In the genomic region with DNA sequence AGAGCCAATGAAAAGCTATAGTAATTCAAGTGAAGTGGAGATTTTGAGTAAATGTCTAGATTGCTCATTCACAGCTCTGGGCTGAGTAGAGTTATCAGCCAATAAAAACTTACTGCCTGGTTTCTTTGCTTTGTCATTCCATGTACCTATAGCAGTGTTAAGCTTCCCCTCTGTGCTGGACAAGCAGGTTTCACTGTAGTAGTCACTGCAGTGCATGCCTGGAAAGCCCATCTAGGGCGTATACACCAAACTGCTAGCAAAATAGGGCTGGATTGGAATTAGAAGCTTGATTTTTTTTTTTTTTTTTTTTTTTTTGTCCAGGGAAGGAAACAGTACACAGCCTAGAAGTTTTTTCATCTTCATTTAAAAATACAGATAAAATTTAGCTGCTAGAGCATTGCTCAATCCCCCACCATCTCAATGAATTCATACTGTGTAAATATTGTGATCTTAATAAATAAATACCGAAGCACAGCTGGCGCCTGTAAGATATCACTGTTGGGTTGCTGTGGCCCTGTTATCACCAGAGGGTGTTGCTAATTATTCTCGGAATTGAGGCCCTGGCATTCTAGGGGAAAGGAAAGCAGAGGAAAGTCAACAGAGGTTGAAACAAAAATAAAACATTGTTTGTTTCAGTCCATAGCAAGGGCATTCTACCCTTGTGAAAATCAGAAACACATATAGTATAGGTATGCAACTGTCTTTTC, we compare ENCODE assay signal across 15 cellular contexts.
A peak's percentile ranks its signal among the peaks of the same experiment; 100 is the strongest.
DNase-seq lines count a peak whose midpoint lies in the region; ATAC-seq, FAIRE-seq and TF ChIP-seq lines count a peak whose summit lies in the region.
"Had no signal": no experiment of that assay in that cellular context is flagged by ENCODE, and none has a peak within 500 bp of the region (broad histone marks: within the 10 kb centered on the region; RNA-seq: fewer than 3 reads in every experiment).

No MANE protein-coding gene starts in this region.

- H4K91ac ChIP-seq in H1 (replicated peaks; ENCODE audit: insufficient read length, low read length), result no peak overlapping the region

- H3K79me2 ChIP-seq in H1 (ENCODE audit: control insufficient read depth in 1 of 2, insufficient read depth in 2 of 2, low read length in 2 of 2), result no peaks in the 10 kb centered on the region

- no peaks in the 10 kb centered on the region for H4K20me1 ChIP-seq in H1 (replicated peaks in 1 of 2; ENCODE audit: control insufficient read depth in 1 of 2, insufficient read depth in 2 of 2, low read length in 2 of 2)

- no peak for FAIRE-seq in H1 (lab: Jason Lieb, UNC)
- no peak for FAIRE-seq in kidney (lab: Jason Lieb, UNC)

- no peak overlapping the region for H2AK5ac ChIP-seq in H1 (ENCODE audit: low read depth, low read length)

- no peaks in the 10 kb centered on the region for H3K36me3 Mint-ChIP-seq in activated CD4-positive, alpha-beta T cell treated with anti-CD3 and anti-CD28 coated beads for 36 hours (ENCODE audit: low read depth)
- H3K36me3 Mint-ChIP-seq: activated naive CD4-positive, alpha-beta T cell treated with anti-CD3 and anti-CD28 coated beads, Interleukin-2, amount 50 U/mL, for 24 hours; CD8-positive, alpha-beta memory T cell had no signal

- H3K27ac Mint-ChIP-seq in activated CD4-positive, alpha-beta T cell treated with anti-CD3 and anti-CD28 coated beads for 36 hours, result no peak overlapping the region
- H3K27ac Mint-ChIP-seq: activated naive CD4-positive, alpha-beta T cell treated with anti-CD3 and anti-CD28 coated beads, Interleukin-2, amount 50 U/mL, for 24 hours; CD8-positive, alpha-beta memory T cell had no signal

- H2BK12ac ChIP-seq in H1 (ENCODE audit: low read depth, low read length), result peak overlapping the region; percentile 89; the same call in 1 of the 2 replicates

- no peak overlapping the region for H3K56ac ChIP-seq in H1 (replicated peaks; ENCODE audit: insufficient read length, low read depth, low read length)

- POLR2A ChIA-PET in activated CD4-positive, alpha-beta T cell treated with anti-CD3 and anti-CD28 coated beads for 36 hours (lab: Charles Lee), result interaction anchor here (0.6 kb wide), 1 partner anchor 137 kb away, joined by 5 read pairs; no protein-coding TSS in a partner anchor
- POLR2A ChIA-PET in H1 (lab: Charles Lee; ENCODE audit: partially characterized antibody), result no interaction called here

- no peak overlapping the region for H3K18ac ChIP-seq in H1 (ENCODE audit: extremely low read depth, low read length)

- no peak for TF ChIP-seq POLR2A in H1 (IDR thresholded peaks at IDR 0.05; ENCODE audit: control extremely low read depth in 1 of 2, low read depth in 2 of 2, low read length in 2 of 2)

- TF ChIP-seq RAD21 in H1 (IDR thresholded peaks at IDR 0.05 in 1 of 2, conservative IDR thresholded peaks at IDR 0.05 in 1 of 2; ENCODE audit: low read depth in 2 of 2, low read length in 2 of 2), result no peak

- H2BK15ac ChIP-seq in H1 (ENCODE audit: low read length), result no peak overlapping the region

- no peak overlapping the region for H4K5ac ChIP-seq in H1 (ENCODE audit: insufficient read length, low read depth, low read length)

- H3K14ac ChIP-seq in H1 (ENCODE audit: insufficient read length), result no peak overlapping the region

- H2BK120ac ChIP-seq in H1 (replicated peaks; ENCODE audit: low read depth, low read length), result no peak overlapping the region

- H3K4ac ChIP-seq in H1 (replicated peaks; ENCODE audit: insufficient read length, low read depth, low read length), result no peak overlapping the region

- H3K27ac ChIP-seq in H1 (ENCODE audit: low read depth, low read length) (no peak overlapping the region), kidney (ENCODE audit: low read depth in 2 of 2, low read length in 2 of 2) (peak overlapping the region; percentile 74 to 79), upper lobe of right lung (peak overlapping the region; percentile 48)
- H3K27ac ChIP-seq: suprapubic skin had no signal

- intact Hi-C loops in activated CD4-positive, alpha-beta T cell treated with anti-CD3 and anti-CD28 coated beads for 36 hours (cut with DNase I, micrococcal nuclease), result no loop called here
- intact Hi-C loops in kidney (cut with DNase I), result no loop called here
- intact Hi-C loops in upper lobe of right lung (cut with DNase I), result no loop called here

- H3K4me3 ChIP-seq in H1 (ENCODE audit: extremely low read depth in 1 of 4, insufficient read depth in 2 of 4, low read depth in 3 of 4, low read length in 4 of 4) (no peak overlapping the region), kidney (ENCODE audit: low read length in 2 of 2) (peak overlapping the region in 1 of 2 donors; percentile 25), upper lobe of right lung (no peak overlapping the region)
- H3K4me3 ChIP-seq: suprapubic skin had no signal

- H3K4me1 Mint-ChIP-seq in activated CD4-positive, alpha-beta T cell treated with anti-CD3 and anti-CD28 coated beads for 36 hours, result no peaks in the 10 kb centered on the region
- H3K4me1 Mint-ChIP-seq: activated naive CD4-positive, alpha-beta T cell treated with anti-CD3 and anti-CD28 coated beads, Interleukin-2, amount 50 U/mL, for 24 hours; CD8-positive, alpha-beta memory T cell had no signal

- 87% methylated on average over 4 of the region's 4 CpGs; no CpG with 5 or more reads in 1 of the 2 experiments for WGBS in H1 (ENCODE audit: extremely low coverage in 1 of 2, insufficient coverage in 1 of 2, insufficient read length in 1 of 2, insufficient replicate concordance in 2 of 2, low coverage in 1 of 2, low lambda C conversion rate in 2 of 2, missing lambda C conversion rate in 1 of 2), 2 experiments

- H3K23ac ChIP-seq in H1 (ENCODE audit: insufficient read length), result no peak overlapping the region

- H4K8ac ChIP-seq in H1 (ENCODE audit: extremely low read depth, insufficient read depth, low read length), result no peak overlapping the region

- no peak overlapping the region for H3K4me3 Mint-ChIP-seq in activated CD4-positive, alpha-beta T cell treated with anti-CD3 and anti-CD28 coated beads for 36 hours
- H3K4me3 Mint-ChIP-seq: activated naive CD4-positive, alpha-beta T cell treated with anti-CD3 and anti-CD28 coated beads, Interleukin-2, amount 50 U/mL, for 24 hours; CD8-positive, alpha-beta memory T cell had no signal

- H3K9me3 Mint-ChIP-seq in activated CD4-positive, alpha-beta T cell treated with anti-CD3 and anti-CD28 coated beads for 36 hours (ENCODE audit: low read depth), result no peaks in the 10 kb centered on the region
- H3K9me3 Mint-ChIP-seq: activated naive CD4-positive, alpha-beta T cell treated with anti-CD3 and anti-CD28 coated beads, Interleukin-2, amount 50 U/mL, for 24 hours; CD8-positive, alpha-beta memory T cell had no signal

- H2BK5ac ChIP-seq in H1 (ENCODE audit: low read depth, low read length), result peak overlapping the region; percentile 63; the same call in 1 of the 2 replicates

- H3K23me2 ChIP-seq in H1 (ENCODE audit: low read depth, low read length), result no peaks in the 10 kb centered on the region

- no peaks in the 10 kb centered on the region for H3K79me1 ChIP-seq in H1 (ENCODE audit: low read depth, low read length)

- H3K4me2 ChIP-seq in H1 (ENCODE audit: insufficient read depth in 1 of 2, low read depth in 2 of 2, low read length in 2 of 2), result no peak overlapping the region

- H3K9ac ChIP-seq in H1 (replicated peaks in 1 of 4; ENCODE audit: extremely low read depth in 1 of 4, low read depth in 3 of 4, low read length in 3 of 4) (no peak overlapping the region), kidney (ENCODE audit: low read length in 2 of 2) (no peak overlapping the region)

- H3K9me3 ChIP-seq in H1 (ENCODE audit: insufficient read depth in 2 of 2, low read depth in 1 of 2, low read length in 1 of 2) (peaks cover 5% of the 10 kb centered on the region in 2 experiments; a peak in 2 of 4 replicates), kidney (ENCODE audit: control insufficient read depth in 1 of 2, low read length in 2 of 2) (no peaks in the 10 kb centered on the region), upper lobe of right lung (no peaks in the 10 kb centered on the region)
- H3K9me3 ChIP-seq: suprapubic skin had no signal

- no peaks in the 10 kb centered on the region for H3K27me3 ChIP-seq in H1 (replicated peaks in 1 of 4; ENCODE audit: control insufficient read depth in 3 of 4, extremely low read depth in 1 of 4, insufficient read depth in 3 of 4, low read length in 3 of 4)
- H3K27me3 ChIP-seq in upper lobe of right lung, result no peaks in the 10 kb centered on the region
- H3K27me3 ChIP-seq: suprapubic skin had no signal

- no peak for DNase-seq in activated CD4-positive, alpha-beta T cell treated with anti-CD3 and anti-CD28 coated beads for 36 hours
- DNase-seq in activated CD4-positive, alpha-beta T cell treated with anti-CD3 and anti-CD28 coated beads, Interleukin-2, amount 50 U/mL, for 4 hours, result no peak
- DNase-seq in H1 (ENCODE audit: low read depth in 1 of 2, low spot score in 2 of 2), result no peak
- no peak for DNase-seq in kidney
- DNase-seq in upper lobe of right lung, result no peak
- DNase-seq in anterior cingulate cortex (lab: John Stamatoyannopoulos, UW), result no peak
- DNase-seq: CD8-positive, alpha-beta memory T cell; hypothalamus; Kasumi-1; NCI-H2081 treated with DMSO at 0.1 percent for 48 hours; stimulated activated CD4-positive, alpha-beta T cell treated with anti-CD3 and anti-CD28 coated beads, Interleukin-15, amount 100 ng/mL, for 24 hours had no signal

- H3K36me3 ChIP-seq in H1 (ENCODE audit: control insufficient read depth in 2 of 4, insufficient read depth in 4 of 4, low read length in 3 of 4) (no peaks in the 10 kb centered on the region), kidney (ENCODE audit: control insufficient read depth in 1 of 2, insufficient read depth in 2 of 2, low read length in 2 of 2) (no peaks in the 10 kb centered on the region), upper lobe of right lung (no peaks in the 10 kb centered on the region)
- H3K36me3 ChIP-seq: suprapubic skin had no signal

- H2AFZ ChIP-seq in H1 (ENCODE audit: low read length), result no peak overlapping the region

- no peak for TF ChIP-seq EP300 in H1 (IDR thresholded peaks at IDR 0.05; ENCODE audit: borderline replicate concordance in 1 of 2, low read depth in 2 of 2, low read length in 2 of 2)

- peaks cover 4% of the 10 kb centered on the region for H3K27me3 Mint-ChIP-seq in activated CD4-positive, alpha-beta T cell treated with anti-CD3 and anti-CD28 coated beads for 36 hours
- H3K27me3 Mint-ChIP-seq: activated naive CD4-positive, alpha-beta T cell treated with anti-CD3 and anti-CD28 coated beads, Interleukin-2, amount 50 U/mL, for 24 hours; CD8-positive, alpha-beta memory T cell had no signal

- CTCF ChIA-PET in activated CD4-positive, alpha-beta T cell treated with anti-CD3 and anti-CD28 coated beads for 36 hours (lab: Charles Lee), result interaction anchor here (0.6 to 0.7 kb wide), 2 partner anchors 263 to 398 kb away, joined by 3 to 4 read pairs; no protein-coding TSS in a partner anchor
- CTCF ChIA-PET in H1 (lab: Charles Lee; ENCODE audit: partially characterized antibody), result no interaction called here

- H3K4me1 ChIP-seq in H1 (replicated peaks in 1 of 4; ENCODE audit: control insufficient read depth in 3 of 4, insufficient read depth in 4 of 4, low read length in 3 of 4), result peaks cover 0 to 8% (median 6%) of the 10 kb centered on the region in 4 experiments; a peak in 3 of 7 replicates
- H3K4me1 ChIP-seq in kidney (ENCODE audit: control insufficient read depth in 1 of 2, insufficient read depth in 1 of 2, low read depth in 1 of 2, low read length in 2 of 2), result peaks cover 5 to 10% of the 10 kb centered on the region in 2 donors
- H3K4me1 ChIP-seq in upper lobe of right lung, result no peaks in the 10 kb centered on the region
- H3K4me1 ChIP-seq: suprapubic skin had no signal

- H2BK20ac ChIP-seq in H1 (ENCODE audit: low read length), result peak overlapping the region; percentile 55; the same call in 1 of the 2 replicates

- TF ChIP-seq CTCF in H1 (IDR thresholded peaks at IDR 0.05; ENCODE audit: control extremely low read depth in 1 of 3, insufficient read depth in 1 of 3, low read depth in 1 of 3, low read length in 3 of 3), result no peak
- no peak for TF ChIP-seq CTCF in kidney (IDR thresholded peaks at IDR 0.05; ENCODE audit: borderline replicate concordance, extremely low read depth, insufficient read depth)
- TF ChIP-seq CTCF in upper lobe of right lung (IDR thresholded peaks at IDR 0.05), result no peak

- peak; percentile 26 for ATAC-seq in activated CD4-positive, alpha-beta T cell treated with anti-CD3 and anti-CD28 coated beads for 36 hours
- peak; percentile 77 for ATAC-seq in upper lobe of right lung
- no peak for ATAC-seq in HG03520 (IDR thresholded peaks at IDR 0.05; ENCODE audit: unreplicated experiment)
- no peak for ATAC-seq in GM21360 (IDR thresholded peaks at IDR 0.05; ENCODE audit: unreplicated experiment)

Comparison
In these comparisons a context has a peak if more than half of its experiments do, and no peak if none do; other contexts are left out.
1. ATAC-seq: peak in activated CD4-positive, alpha-beta T cell treated with anti-CD3 and anti-CD28 coated beads for 36 hours (single experiment) and upper lobe of right lung (single experiment); none in HG03520 (single experiment) and GM21360 (single experiment).